ENCODE assay signal across 16 cellular contexts in the genomic region with DNA sequence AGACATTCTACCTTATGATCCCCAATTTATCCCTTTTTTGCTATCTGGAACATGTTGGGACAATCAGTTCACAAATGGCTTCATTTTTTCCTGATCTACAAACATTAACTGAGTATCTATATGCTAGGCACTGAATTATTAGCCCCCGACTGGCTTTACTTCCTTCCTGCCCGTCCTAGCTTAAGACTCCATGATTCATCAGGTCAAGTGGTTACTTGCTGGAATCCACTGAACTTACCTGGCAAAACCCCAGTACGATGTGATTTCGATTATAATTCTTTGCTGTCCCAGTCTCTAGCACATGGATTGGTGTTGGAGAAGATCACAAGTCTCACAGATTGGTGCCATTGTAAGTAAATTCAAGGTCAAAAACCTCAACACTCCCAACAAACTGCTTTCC.
DNase-seq lines count a peak whose midpoint lies in the region; ATAC-seq and TF ChIP-seq lines count a peak whose summit lies in the region.
"Had no signal": no experiment of that assay in that cellular context is flagged by ENCODE, and none has a peak within 500 bp of the region (broad histone marks: within the 10 kb centered on the region; RNA-seq: fewer than 3 reads in every experiment).

No MANE protein-coding gene starts in this region.

- no peaks in the 10 kb centered on the region for H3K27me3 Mint-ChIP-seq in CD4-positive, CD25-positive, alpha-beta regulatory T cell

- dilution Hi-C loops in mammary epithelial cell (cut with HindIII; ENCODE audit: low sequenced_read_pairs) = no loop called here

- intact Hi-C loops in mammary epithelial cell (cut with micrococcal nuclease) = no loop called here
- intact Hi-C loops in lower leg skin (cut with DNase I; ENCODE audit: low total_unique reads) = no loop called here

- no peak overlapping the region for H3K27ac ChIP-seq in CD4-positive, CD25-positive, alpha-beta regulatory T cell (ENCODE audit: insufficient read depth, low read length, poor library complexity, severe bottlenecking)
- H3K27ac ChIP-seq in mammary epithelial cell (ENCODE audit: insufficient read depth, low read depth, low read length) = no peak overlapping the region
- H3K27ac ChIP-seq: C4-2B had no signal

- no peaks in the 10 kb centered on the region for H4K20me1 ChIP-seq in mammary epithelial cell (ENCODE audit: insufficient read depth, low read length)

- H3K4me2 ChIP-seq in mammary epithelial cell (ENCODE audit: insufficient read depth, low read depth, low read length) = no peak overlapping the region

- DNase-seq in CD4-positive, CD25-positive, alpha-beta regulatory T cell = no peak
- DNase-seq in HT1080 (ENCODE audit: low read depth) (peak; percentile 13), mammary epithelial cell (peak; percentile 10), epithelial cell of esophagus (ENCODE audit: low read depth) (peak; percentile 70), hypothalamus (lab: John Stamatoyannopoulos, UW) (no peak), AG08396 (ENCODE audit: low spot score) (no peak), NCI-H1092 treated with DMSO at 0.1 percent for 48 hours (lab: John Stamatoyannopoulos, UW) (no peak), lower leg skin (ENCODE audit: low spot score in 2 of 2) (no peak)
- DNase-seq: BE2C; Caco-2; CD8-positive, alpha-beta T cell; DND-41; GF-D8; HCEC 1CT; HFFc6 had no signal

- no peak for ATAC-seq in CD4-positive, CD25-positive, alpha-beta regulatory T cell (ENCODE audit: low read depth in 2 of 2)
- ATAC-seq: CD8-positive, alpha-beta T cell had no signal

- peaks cover 0 to 4% (median 0%) of the 10 kb centered on the region in 7 donors for H3K9me3 Mint-ChIP-seq in CD4-positive, CD25-positive, alpha-beta regulatory T cell
- H3K9me3 Mint-ChIP-seq: HFFc6 had no signal

- TF ChIP-seq POLR2A in lower leg skin (IDR thresholded peaks at IDR 0.05) = no peak

- BruUV-seq in mammary epithelial cell (replicated peaks; lab: Mats Ljungman, UMichigan) = no TSS peak

- TF ChIP-seq CTCF in mammary epithelial cell (conservative IDR thresholded peaks at IDR 0.05 in 1 of 2, IDR thresholded peaks at IDR 0.05 in 1 of 2; ENCODE audit: extremely low read depth in 1 of 2, insufficient read depth in 1 of 2, low read depth in 1 of 2, low read length in 2 of 2) = no peak
- TF ChIP-seq CTCF in epithelial cell of esophagus (IDR thresholded peaks at IDR 0.05; ENCODE audit: insufficient read depth, low read depth, low read length, missing control alignments) = no peak
- no peak for TF ChIP-seq CTCF in lower leg skin (IDR thresholded peaks at IDR 0.05)

- H3K36me3 Mint-ChIP-seq in CD4-positive, CD25-positive, alpha-beta regulatory T cell = peaks cover 41% of the 10 kb centered on the region

- WGBS in mammary epithelial cell (ENCODE audit: low coverage, missing lambda C conversion rate) = 79% methylated on average over 4 of the region's 4 CpGs
- 94 to 95% methylated on average over 4 of the region's 4 CpGs for WGBS in lower leg skin, 2 donors

- no peaks in the 10 kb centered on the region for H3K4me1 Mint-ChIP-seq in CD4-positive, CD25-positive, alpha-beta regulatory T cell

- no peaks in the 10 kb centered on the region for H3K27me3 ChIP-seq in CD4-positive, CD25-positive, alpha-beta regulatory T cell (ENCODE audit: control insufficient read depth, insufficient read depth, low read length)
- H3K27me3 ChIP-seq in mammary epithelial cell (ENCODE audit: insufficient read depth, low read length) = no peaks in the 10 kb centered on the region
- H3K27me3 ChIP-seq: BE2C had no signal

- H2AFZ ChIP-seq in mammary epithelial cell (ENCODE audit: low read depth, low read length) = no peak overlapping the region

- H3K79me2 ChIP-seq in mammary epithelial cell (ENCODE audit: insufficient read depth, low read length) = no peaks in the 10 kb centered on the region

- peak overlapping the region in 2 of 3 donors; percentile 30 to 54 for H3K27ac Mint-ChIP-seq in CD4-positive, CD25-positive, alpha-beta regulatory T cell
- H3K27ac Mint-ChIP-seq: CD8-positive, alpha-beta T cell; HFFc6 had no signal

- H3K36me3 ChIP-seq in CD4-positive, CD25-positive, alpha-beta regulatory T cell (ENCODE audit: control insufficient read depth, insufficient read depth, low read length) = peaks cover 71% of the 10 kb centered on the region
- peaks cover 15% of the 10 kb centered on the region for H3K36me3 ChIP-seq in mammary epithelial cell (ENCODE audit: insufficient read depth, low read length)

- no peaks in the 10 kb centered on the region for H3K4me1 ChIP-seq in CD4-positive, CD25-positive, alpha-beta regulatory T cell (ENCODE audit: control insufficient read depth, insufficient read depth, low read length, poor library complexity, severe bottlenecking)
- peaks cover 7% of the 10 kb centered on the region for H3K4me1 ChIP-seq in mammary epithelial cell (ENCODE audit: insufficient read depth, low read length)

- H3K9ac ChIP-seq in mammary epithelial cell (ENCODE audit: insufficient read depth, low read length) = no peak overlapping the region

- no peaks in the 10 kb centered on the region for H3K9me3 ChIP-seq in CD4-positive, CD25-positive, alpha-beta regulatory T cell (ENCODE audit: control insufficient read depth in 2 of 2, low read length in 2 of 2)
- H3K9me3 ChIP-seq in mammary epithelial cell (replicated peaks; ENCODE audit: insufficient read depth, low read length) = no peaks in the 10 kb centered on the region
- H3K9me3 ChIP-seq: BE2C, Caco-2 had no signal

- H3K4me3 ChIP-seq in CD4-positive, CD25-positive, alpha-beta regulatory T cell (ENCODE audit: low read depth, low read length) = no peak overlapping the region
- H3K4me3 ChIP-seq in mammary epithelial cell (replicated peaks in 1 of 3; ENCODE audit: insufficient read depth in 1 of 3, low read depth in 2 of 3, low read length in 3 of 3) (no peak overlapping the region), epithelial cell of esophagus (ENCODE audit: low read length) (no peak overlapping the region), lower leg skin (ENCODE audit: low read depth, poor library complexity, severe bottlenecking) (no peak overlapping the region)

- H3K4me3 Mint-ChIP-seq in CD4-positive, CD25-positive, alpha-beta regulatory T cell = no peak overlapping the region
- H3K4me3 Mint-ChIP-seq: CD8-positive, alpha-beta T cell; HFFc6 had no signal

- in situ Hi-C loops in mammary epithelial cell (cut with MboI; ENCODE audit: low sequenced_read_pairs in 2 of 2) = loop anchor here in 1 of 2 donors (25.0 kb wide), 1 partner anchor 568 kb away; no protein-coding TSS in a partner anchor

- CTCF ChIA-PET in mammary epithelial cell (lab: Charles Lee; ENCODE audit: low non-redundant PET) = no interaction called here

Comparison
In these comparisons a context has a peak if more than half of its experiments do, and no peak if none do; other contexts are left out.
1. DNase-seq: peak in HT1080 (single experiment), mammary epithelial cell (single experiment) and epithelial cell of esophagus (single experiment); none in CD4-positive, CD25-positive, alpha-beta regulatory T cell (0 of 3), hypothalamus (0 of 51), AG08396 (single experiment), NCI-H1092 treated with DMSO at 0.1 percent for 48 hours (single experiment) and lower leg skin (0 of 2).